In the genomic region with DNA sequence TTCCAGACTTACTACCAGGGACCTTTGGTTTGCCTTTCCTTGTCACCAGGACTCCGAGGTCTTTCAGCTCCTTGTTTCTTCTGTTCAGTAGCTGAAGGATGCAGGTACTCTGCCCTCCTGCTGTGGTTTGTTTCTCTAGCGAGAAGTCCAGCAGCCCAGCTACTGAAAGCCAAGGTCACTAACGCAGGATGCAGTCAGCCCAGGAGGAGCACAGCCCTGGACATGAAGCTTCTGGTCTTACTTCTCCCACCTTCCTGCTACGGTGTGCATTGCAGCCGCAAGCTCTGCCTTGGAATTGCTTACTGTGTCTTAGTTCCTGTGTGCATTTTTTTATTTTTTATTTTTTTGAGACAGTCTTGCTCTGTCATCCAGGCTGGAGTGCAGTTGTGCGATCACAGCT, we compare ENCODE assay signal across 19 cellular contexts.
DNase-seq lines count a peak whose midpoint lies in the region; ATAC-seq and TF ChIP-seq lines count a peak whose summit lies in the region.
"Had no signal": no experiment of that assay in that cellular context is flagged by ENCODE, and none has a peak within 500 bp of the region (broad histone marks: within the 10 kb centered on the region; RNA-seq: fewer than 3 reads in every experiment).

No MANE protein-coding gene starts in this region.

- H3K23ac ChIP-seq in mesendoderm (ENCODE audit: low read length) = no peak overlapping the region

- no peak overlapping the region for H3K56ac ChIP-seq in mesendoderm (ENCODE audit: low read length)

- no peaks in the 10 kb centered on the region for H3K27me3 ChIP-seq in mesendoderm (ENCODE audit: insufficient read depth, low read length, poor library complexity)
- H3K27me3 ChIP-seq: esophagus squamous epithelium, heart left ventricle, SJCRH30 had no signal

- ATAC-seq in natural killer cell treated with Interleukin-12 subunit alpha and Interleukin-12 subunit beta and Interleukin-15 and Interleukin-18, amount 100 ng/mL, for 72 hours = no peak
- ATAC-seq in natural killer cell = no peak
- ATAC-seq: heart left ventricle had no signal

- peaks cover 12% of the 10 kb centered on the region for H3K36me3 Mint-ChIP-seq in natural killer cell treated with Interleukin-12 subunit alpha and Interleukin-12 subunit beta and Interleukin-15 and Interleukin-18, amount 100 ng/mL, for 72 hours
- H3K36me3 Mint-ChIP-seq in natural killer cell (peaks cover 2% of the 10 kb centered on the region), type B pancreatic cell (peaks cover 16% of the 10 kb centered on the region)

- no peak overlapping the region for H3K4me2 ChIP-seq in mesendoderm (ENCODE audit: low read length)
- H3K4me2 ChIP-seq: KMS-11 had no signal

- no peak overlapping the region for H2BK5ac ChIP-seq in mesendoderm (ENCODE audit: low read length)

- peak overlapping the region; percentile 78 to 88 for H3K27ac Mint-ChIP-seq in natural killer cell treated with Interleukin-12 subunit alpha and Interleukin-12 subunit beta and Interleukin-15 and Interleukin-18, amount 100 ng/mL, for 72 hours
- peak overlapping the region in 1 of 2 donors; percentile 12 for H3K27ac Mint-ChIP-seq in natural killer cell
- H3K27ac Mint-ChIP-seq in type B pancreatic cell = no peak overlapping the region

- no peaks in the 10 kb centered on the region for H3K27me3 Mint-ChIP-seq in natural killer cell treated with Interleukin-12 subunit alpha and Interleukin-12 subunit beta and Interleukin-15 and Interleukin-18, amount 100 ng/mL, for 72 hours
- H3K27me3 Mint-ChIP-seq in natural killer cell (ENCODE audit: low read depth in 2 of 2) = no peaks in the 10 kb centered on the region
- no peaks in the 10 kb centered on the region for H3K27me3 Mint-ChIP-seq in type B pancreatic cell

- H3K4me1 ChIP-seq in mesendoderm (ENCODE audit: control insufficient read depth, low read depth, low read length) = peaks cover 7% of the 10 kb centered on the region

- H3K18ac ChIP-seq in mesendoderm (ENCODE audit: low read length) = no peak overlapping the region

- no peaks in the 10 kb centered on the region for H3K36me3 ChIP-seq in mesendoderm (ENCODE audit: control insufficient read depth, insufficient read depth, low read length)
- H3K36me3 ChIP-seq: esophagus squamous epithelium, SJCRH30 had no signal

- H3K9ac ChIP-seq in mesendoderm (ENCODE audit: low read length) = no peak overlapping the region
- H3K9ac ChIP-seq: KMS-11, parathyroid adenoma had no signal

- H2BK15ac ChIP-seq in mesendoderm (replicated peaks; ENCODE audit: low read depth) = no peak overlapping the region

- DNase-seq in natural killer cell treated with Interleukin-12 subunit alpha and Interleukin-12 subunit beta and Interleukin-15 and Interleukin-18, amount 100 ng/mL, for 72 hours (ENCODE audit: low spot score) = no peak
- DNase-seq in natural killer cell = no peak
- no peak for DNase-seq in RWPE1 (ENCODE audit: low spot score)
- peak; percentile 27 for DNase-seq in mesendoderm
- peak; percentile 32 for DNase-seq in type B pancreatic cell (ENCODE audit: extremely low spot score, unreplicated experiment)
- DNase-seq in hepatic stellate cell (ENCODE audit: low spot score) = no peak
- DNase-seq in medulla oblongata (ENCODE audit: extremely low spot score) = no peak
- DNase-seq in nucleus accumbens (lab: John Stamatoyannopoulos, UW) = no peak
- DNase-seq: activated CD4-positive, alpha-beta T cell treated with anti-CD3 and anti-CD28 coated beads, Interleukin-2, amount 50 U/mL, for 48 hours; activated effector memory CD4-positive, alpha-beta T cell treated with Interleukin-2 at 50 U/mL for 16 hours; dermis blood vessel endothelial cell; DMS153; esophagus squamous epithelium; heart left ventricle; NCI-H1436; NCI-H2227 treated with DMSO at 0.1 percent for 48 hours; SJCRH30 had no signal

- H3K4ac ChIP-seq in mesendoderm (ENCODE audit: low read depth, low read length) = no peak overlapping the region

- intact Hi-C loops in natural killer cell (cut with micrococcal nuclease) = loop anchor here (5.0 kb wide), 1 partner anchor 34 kb away; no protein-coding TSS in a partner anchor

- TF ChIP-seq CTCF in natural killer cell (IDR thresholded peaks at IDR 0.05) (no peak), RWPE1 (conservative IDR thresholded peaks at IDR 0.05; ENCODE audit: low read depth) (no peak), type B pancreatic cell (conservative IDR thresholded peaks at IDR 0.05) (no peak)

- H2BK120ac ChIP-seq in mesendoderm (ENCODE audit: low read depth, low read length) = no peak overlapping the region

- WGBS in mesendoderm (ENCODE audit: extremely low coverage, insufficient coverage, low lambda C conversion rate) = no CpG with 5 or more reads among the region's 6 CpGs

- H3K4me3 Mint-ChIP-seq in natural killer cell treated with Interleukin-12 subunit alpha and Interleukin-12 subunit beta and Interleukin-15 and Interleukin-18, amount 100 ng/mL, for 72 hours = no peak overlapping the region
- H3K4me3 Mint-ChIP-seq in natural killer cell (no peak overlapping the region), type B pancreatic cell (no peak overlapping the region)

- H3K27ac ChIP-seq in RWPE1 (peak overlapping the region; percentile 55), mesendoderm (ENCODE audit: low read depth, low read length) (no peak overlapping the region)
- H3K27ac ChIP-seq: esophagus squamous epithelium, KMS-11, parathyroid adenoma, SJCRH30 had no signal

- CTCF ChIA-PET in RWPE1 (lab: Yijun Ruan, JAX) = interaction anchor here (0.6 to 1.0 kb wide), 6 partner anchors 9 to 103 kb away, joined by 3 to 6 read pairs (median 3); no protein-coding TSS in a partner anchor

- no peak overlapping the region for H4K5ac ChIP-seq in mesendoderm (ENCODE audit: low read length)

- peaks cover 1% of the 10 kb centered on the region for H3K79me1 ChIP-seq in mesendoderm (ENCODE audit: low read length)

- POLR2A ChIA-PET in RWPE1 (lab: Yijun Ruan, JAX; ENCODE audit: low non-redundant PET) = no interaction called here

- H3K79me2 ChIP-seq in mesendoderm (ENCODE audit: control insufficient read depth, insufficient read depth, low read length) = no peaks in the 10 kb centered on the region

- H3K4me1 Mint-ChIP-seq in natural killer cell treated with Interleukin-12 subunit alpha and Interleukin-12 subunit beta and Interleukin-15 and Interleukin-18, amount 100 ng/mL, for 72 hours (ENCODE audit: low read depth in 2 of 2) = peaks cover 71 to 82% of the 10 kb centered on the region in 2 donors
- H3K4me1 Mint-ChIP-seq in natural killer cell (peaks cover 67 to 82% of the 10 kb centered on the region in 2 donors), type B pancreatic cell (ENCODE audit: unreplicated experiment) (peaks cover 25% of the 10 kb centered on the region)

- no peak overlapping the region for H3K4me3 ChIP-seq in mesendoderm (ENCODE audit: low read length)
- H3K4me3 ChIP-seq: esophagus squamous epithelium, heart left ventricle, SJCRH30 had no signal

- no peaks in the 10 kb centered on the region for H3K9me3 Mint-ChIP-seq in natural killer cell treated with Interleukin-12 subunit alpha and Interleukin-12 subunit beta and Interleukin-15 and Interleukin-18, amount 100 ng/mL, for 72 hours
- H3K9me3 Mint-ChIP-seq in natural killer cell (no peaks in the 10 kb centered on the region), type B pancreatic cell (peaks cover 7% of the 10 kb centered on the region)

- no peak overlapping the region for H4K8ac ChIP-seq in mesendoderm (ENCODE audit: low read depth, low read length)

- H2AK5ac ChIP-seq in mesendoderm (ENCODE audit: low read length) = no peak overlapping the region

Comparison
In these comparisons a context has a peak if more than half of its experiments do, and no peak if none do; other contexts are left out.
1. DNase-seq: peak in mesendoderm (single experiment) and type B pancreatic cell (single experiment); none in natural killer cell treated with Interleukin-12 subunit alpha and Interleukin-12 subunit beta and Interleukin-15 and Interleukin-18, amount 100 ng/mL, for 72 hours (single experiment), natural killer cell (single experiment), RWPE1 (single experiment), hepatic stellate cell (single experiment), medulla oblongata (single experiment) and nucleus accumbens (0 of 56).